In genomic region chr19:38851622-38852230, GRCh38 we compare ENCODE assay signal across 9 cellular contexts. TPM values are rescaled to one million over a fixed set of nuclear protein-coding genes. Genes with fewer than 3 reads are reported as not detected.
DNase-seq lines count a peak whose midpoint lies in the region; FAIRE-seq and TF ChIP-seq lines count a peak whose summit lies in the region.
"Had no signal": no experiment of that assay in that cellular context is flagged by ENCODE, and none has a peak within 500 bp of the region (broad histone marks: within the 10 kb centered on the region; RNA-seq: fewer than 3 reads in every experiment).

No MANE protein-coding gene starts in this region.

- TF ChIP-seq CTCF in astrocyte (IDR thresholded peaks at IDR 0.05; ENCODE audit: insufficient read depth, low read depth, low read length) (no peak), hepatocyte (IDR thresholded peaks at IDR 0.05; ENCODE audit: poor library complexity) (no peak), vagina (IDR thresholded peaks at IDR 0.05) (no peak)

- in situ Hi-C loops in HAP-1 (cut with MboI; ENCODE audit: low sequenced_read_pairs), result no loop called here

- H3K9me3 ChIP-seq in HAP-1 (no peaks in the 10 kb centered on the region), astrocyte (ENCODE audit: insufficient read depth, low read depth, low read length) (no peaks in the 10 kb centered on the region), hepatocyte (ENCODE audit: low read depth) (no peaks in the 10 kb centered on the region), vagina (no peaks in the 10 kb centered on the region)

- H3K36me3 ChIP-seq in HAP-1 (replicated peaks) (peaks cover 28% of the 10 kb centered on the region), astrocyte (ENCODE audit: insufficient read depth, low read length) (peaks cover 10% of the 10 kb centered on the region), hepatocyte (replicated peaks; ENCODE audit: insufficient read depth, low read depth) (no peaks in the 10 kb centered on the region), vagina (peaks cover 3 to 10% of the 10 kb centered on the region in 2 donors)

- peaks cover 24% of the 10 kb centered on the region for H4K20me1 ChIP-seq in astrocyte (ENCODE audit: insufficient read depth, low read length)
- peaks cover 24% of the 10 kb centered on the region for H4K20me1 ChIP-seq in hepatocyte (ENCODE audit: insufficient read depth, poor library complexity, severe bottlenecking)

- peak overlapping the region; percentile 99 for H3K27ac Mint-ChIP-seq in astrocyte (ENCODE audit: unreplicated experiment)

- peaks cover 21% of the 10 kb centered on the region for H3K4me1 Mint-ChIP-seq in astrocyte (ENCODE audit: low read depth, unreplicated experiment)

- H3K27me3 Mint-ChIP-seq in astrocyte (ENCODE audit: low read depth, unreplicated experiment), result no peaks in the 10 kb centered on the region

- H3K36me3 Mint-ChIP-seq in astrocyte (ENCODE audit: low read depth, unreplicated experiment), result peaks cover 9% of the 10 kb centered on the region

- peak; percentile 82 for DNase-seq in COR-L47 (lab: John Stamatoyannopoulos, UW)
- DNase-seq in HAP-1 (ENCODE audit: low spot score in 2 of 2), result peak; percentile 91 to 95
- peak; percentile 41 for DNase-seq in NCI-H187 treated with DMSO at 0.1 percent for 48 hours (lab: John Stamatoyannopoulos, UW)
- peak; percentile 81 for DNase-seq in T-helper 22 cell (ENCODE audit: low read depth)
- DNase-seq in astrocyte (ENCODE audit: low read depth), result peak; percentile 73
- peak; percentile 99 for DNase-seq in hepatocyte (ENCODE audit: low spot score)
- peak; percentile 63 for DNase-seq in renal cortical epithelial cell (ENCODE audit: low read depth)
- DNase-seq in vagina (ENCODE audit: extremely low spot score in 2 of 2), result peak in 1 of 2 donors; percentile 95

- intact Hi-C loops in vagina (cut with DNase I), result loop anchor here (5.0 kb wide), 1 partner anchor 204 kb away; the partner anchor contains the start of gene ACTN4

- H3K27ac ChIP-seq in astrocyte (ENCODE audit: low read depth, low read length) (peak overlapping the region; percentile 80), hepatocyte (peak overlapping the region; percentile 100), vagina (peak overlapping the region; percentile 100)

- peaks cover 24% of the 10 kb centered on the region for H3K79me2 ChIP-seq in astrocyte (ENCODE audit: insufficient read depth, low read length)
- H3K79me2 ChIP-seq in hepatocyte, result peaks cover 24% of the 10 kb centered on the region

- H2AFZ ChIP-seq in astrocyte (ENCODE audit: low read depth, low read length) (peak overlapping the region; percentile 65), hepatocyte (peak overlapping the region; percentile 77)

- H3K9ac ChIP-seq in astrocyte (ENCODE audit: low read length), result peak overlapping the region; percentile 92

- H3K4me3 Mint-ChIP-seq in astrocyte (ENCODE audit: unreplicated experiment), result peak overlapping the region; percentile 92

- no peaks in the 10 kb centered on the region for H3K9me3 Mint-ChIP-seq in astrocyte (ENCODE audit: unreplicated experiment)

- TF ChIP-seq POLR2A in vagina (IDR thresholded peaks at IDR 0.05), result peak in 1 of 2 donors; percentile 92

- WGBS in hepatocyte (ENCODE audit: low lambda C conversion rate, missing lambda C conversion rate), result 20% methylated on average over 16 of the region's 67 CpGs

- no peaks in the 10 kb centered on the region for H3K9me2 ChIP-seq in hepatocyte (replicated peaks; ENCODE audit: insufficient read depth)

- H3K27me3 ChIP-seq in HAP-1 (ENCODE audit: low read depth) (no peaks in the 10 kb centered on the region), astrocyte (ENCODE audit: insufficient read depth, low read length) (no peaks in the 10 kb centered on the region), hepatocyte (no peaks in the 10 kb centered on the region), vagina (no peaks in the 10 kb centered on the region)

- H3K4me3 ChIP-seq in HAP-1 (peak overlapping the region; percentile 76), astrocyte (ENCODE audit: insufficient read depth, low read depth, low read length) (peak overlapping the region; percentile 66), hepatocyte (peak overlapping the region; percentile 91), vagina (peak overlapping the region; percentile 93 to 96)

- H3K4me2 ChIP-seq in astrocyte (ENCODE audit: low read length) (peak overlapping the region; percentile 86), hepatocyte (peak overlapping the region; percentile 85)

- FAIRE-seq in astrocyte (lab: Jason Lieb, UNC), result no peak
- FAIRE-seq: colon had no signal

- peaks cover 23% of the 10 kb centered on the region for H3K4me1 ChIP-seq in HAP-1
- H3K4me1 ChIP-seq in astrocyte (ENCODE audit: insufficient read depth, low read length), result peaks cover 30% of the 10 kb centered on the region
- peaks cover 18% of the 10 kb centered on the region for H3K4me1 ChIP-seq in hepatocyte (ENCODE audit: insufficient read depth)
- peaks cover 40% of the 10 kb centered on the region for H3K4me1 ChIP-seq in vagina

RNA-seq across cellular contexts. Expression of gene HNRNPL, which starts 1.9 kb away (rescaled TPM):
- total RNA-seq in astrocyte (285 and 314 TPM in 2 replicates), hepatocyte (154 and 209 TPM in 2 replicates), renal cortical epithelial cell (218 and 338 TPM in 2 replicates), vagina (190 TPM)
- polyA plus RNA-seq in hepatocyte, result 169 and 184 TPM in 2 replicates

RNA-seq across cellular contexts. Expression of gene ECH1, which starts 20.1 kb away (rescaled TPM):
- 51.4 and 53.3 TPM in 2 replicates for total RNA-seq in astrocyte
- total RNA-seq in hepatocyte, result 125 and 133 TPM in 2 replicates
- 272 and 284 TPM in 2 replicates for polyA plus RNA-seq in hepatocyte
- total RNA-seq in renal cortical epithelial cell, result 11.3 and 37.8 TPM in 2 replicates
- total RNA-seq in vagina, result 158 TPM

RNA-seq across cellular contexts. Expression of gene RINL, which starts 26.3 kb away (rescaled TPM):
- total RNA-seq in astrocyte (0.91 and 1.3 TPM in 2 replicates), hepatocyte (3.9 and 5.6 TPM in 2 replicates), renal cortical epithelial cell (10.0 and 19.1 TPM in 2 replicates), vagina (7.4 TPM)
- polyA plus RNA-seq in hepatocyte, result 4.6 and 7.7 TPM in 2 replicates

RNA-seq across cellular contexts. Expression of gene LGALS4, which starts 39.0 kb away (rescaled TPM):
- total RNA-seq in astrocyte (0.32 TPM in 1 of 2 replicates, not detected in the other), hepatocyte (147 and 148 TPM in 2 replicates), renal cortical epithelial cell (not detected in 2 replicates), vagina (not detected)
- polyA plus RNA-seq in hepatocyte, result 181 and 199 TPM in 2 replicates

RNA-seq across cellular contexts. Expression of gene SIRT2, which starts 47.7 kb away (rescaled TPM):
- total RNA-seq in astrocyte (35.3 and 35.7 TPM in 2 replicates), hepatocyte (52.1 and 61.9 TPM in 2 replicates), renal cortical epithelial cell (28.7 and 38.6 TPM in 2 replicates), vagina (51.6 TPM)
- polyA plus RNA-seq in hepatocyte, result 75.9 and 78.7 TPM in 2 replicates
